Comparison of ENCODE assay signal across 12 cellular contexts in genomic region chr5:119321569-119322311, GRCh38. TPM values are rescaled to one million over a fixed set of nuclear protein-coding genes. Genes with fewer than 3 reads are reported as not detected.
DNase-seq lines count a peak whose midpoint lies in the region; ATAC-seq, FAIRE-seq and TF ChIP-seq lines count a peak whose summit lies in the region.
"Had no signal": no experiment of that assay in that cellular context is flagged by ENCODE, and none has a peak within 500 bp of the region (broad histone marks: within the 10 kb centered on the region; RNA-seq: fewer than 3 reads in every experiment).

No MANE protein-coding gene starts in this region.

- TF ChIP-seq CTCF in GM23338 (conservative IDR thresholded peaks at IDR 0.05; ENCODE audit: low read depth in 2 of 2) (no peak), keratinocyte (optimal IDR thresholded peaks at IDR 0.05 in 1 of 3, IDR thresholded peaks at IDR 0.05 in 1 of 3, conservative IDR thresholded peaks at IDR 0.05 in 1 of 3; ENCODE audit: extremely low read depth in 1 of 3, insufficient read depth in 2 of 3, low read length in 3 of 3) (no peak), tibial artery (IDR thresholded peaks at IDR 0.05) (no peak), endothelial cell (IDR thresholded peaks at IDR 0.05; ENCODE audit: unreplicated experiment) (no peak), omental fat pad (IDR thresholded peaks at IDR 0.05) (no peak)

- H3K36me3 ChIP-seq in BLaER1 treated with 17β-estradiol and CSF1 and Interleukin-3, amounts not matched to agents 10 nM and 100 nM, result peaks cover 0 to 4% (median 0%) of the 10 kb centered on the region in 11 experiments; a peak in 1 of 22 replicates
- no peaks in the 10 kb centered on the region for H3K36me3 ChIP-seq in GM23338 (ENCODE audit: insufficient read depth)
- no peaks in the 10 kb centered on the region for H3K36me3 ChIP-seq in keratinocyte (ENCODE audit: control insufficient read depth in 2 of 2, extremely low read depth in 1 of 2, insufficient read depth in 2 of 2, low read length in 2 of 2)
- H3K36me3 ChIP-seq in tibial artery, result no peaks in the 10 kb centered on the region

- H3K9me2 ChIP-seq in GM23338 (ENCODE audit: insufficient read depth), result no peaks in the 10 kb centered on the region

- H3F3A ChIP-seq in GM23338 (replicated peaks; ENCODE audit: low read depth), result no peaks in the 10 kb centered on the region

- H4K20me1 ChIP-seq in BLaER1 treated with 17β-estradiol and CSF1 and Interleukin-3, amounts not matched to agents 10 nM and 100 nM, result peaks cover 0 to 13% (median 0%) of the 10 kb centered on the region in 11 experiments; a peak in 3 of 22 replicates
- H4K20me1 ChIP-seq in GM23338 (replicated peaks; ENCODE audit: insufficient read depth) (no peaks in the 10 kb centered on the region), keratinocyte (ENCODE audit: control insufficient read depth, extremely low read depth, insufficient read depth, low read length) (no peaks in the 10 kb centered on the region)

- peak overlapping the region in 9 of 11 experiments; percentile 6 to 81 (median 19); a peak in 14 of 22 replicates for H3K4me2 ChIP-seq in BLaER1 treated with 17β-estradiol and CSF1 and Interleukin-3, amounts not matched to agents 10 nM and 100 nM
- H3K4me2 ChIP-seq in GM23338, result peak overlapping the region; percentile 23; the same call in 1 of the 2 replicates
- peak overlapping the region; percentile 82 for H3K4me2 ChIP-seq in keratinocyte (ENCODE audit: control insufficient read depth, extremely low read depth, insufficient read depth, low read depth, low read length)

- H3K36me3 Mint-ChIP-seq in GM23338 (ENCODE audit: low read depth) (no peaks in the 10 kb centered on the region; the same call in 2 of the 3 replicates), endothelial cell (ENCODE audit: low read depth, unreplicated experiment) (peaks cover 4% of the 10 kb centered on the region)
- H3K36me3 Mint-ChIP-seq in activated CD4-positive, alpha-beta memory T cell treated with anti-CD3 and anti-CD28 coated beads for 36 hours, result peaks cover 2% of the 10 kb centered on the region

- H3K79me2 ChIP-seq in GM23338 (replicated peaks; ENCODE audit: insufficient read depth), result no peaks in the 10 kb centered on the region
- peaks cover 11% of the 10 kb centered on the region for H3K79me2 ChIP-seq in keratinocyte (ENCODE audit: control insufficient read depth, insufficient read depth, low read length)

- H3K4me1 ChIP-seq in BLaER1 treated with 17β-estradiol and CSF1 and Interleukin-3, amounts not matched to agents 10 nM and 100 nM, result peaks cover 73 to 97% (median 86%) of the 10 kb centered on the region in 10 experiments
- peaks cover 25% of the 10 kb centered on the region for H3K4me1 ChIP-seq in GM23338 (ENCODE audit: insufficient read depth)
- peaks cover 42% of the 10 kb centered on the region for H3K4me1 ChIP-seq in keratinocyte (ENCODE audit: control insufficient read depth, extremely low read depth, insufficient read depth, low read length)
- peaks cover 0 to 39% (median 19%) of the 10 kb centered on the region in 4 donors for H3K4me1 ChIP-seq in tibial artery
- H3K4me1 ChIP-seq: psoas muscle had no signal

- H3K27me3 Mint-ChIP-seq in GM23338 (ENCODE audit: insufficient read depth, low read depth, poor library complexity) (peaks cover 5% of the 10 kb centered on the region), endothelial cell (ENCODE audit: unreplicated experiment) (peaks cover 5% of the 10 kb centered on the region)
- H3K27me3 Mint-ChIP-seq in activated CD4-positive, alpha-beta memory T cell treated with anti-CD3 and anti-CD28 coated beads for 36 hours, result no peaks in the 10 kb centered on the region

- FAIRE-seq in keratinocyte (lab: Jason Lieb, UNC), result no peak

- dilution Hi-C loops in keratinocyte (cut with MboI; ENCODE audit: extremely low pct_ligation_motif_present, low sequenced_read_pairs), result no loop called here

- no peaks in the 10 kb centered on the region for H3K9me3 ChIP-seq in BLaER1 treated with 17β-estradiol and CSF1 and Interleukin-3, amounts not matched to agents 10 nM and 100 nM (replicated peaks in 1 of 11)
- no peaks in the 10 kb centered on the region for H3K9me3 ChIP-seq in keratinocyte (ENCODE audit: control insufficient read depth, low read depth, low read length)
- H3K9me3 ChIP-seq in tibial artery, result no peaks in the 10 kb centered on the region
- H3K9me3 ChIP-seq: psoas muscle had no signal

- H3K4me3 ChIP-seq in BLaER1 treated with 17β-estradiol and CSF1 and Interleukin-3, amounts not matched to agents 10 nM and 100 nM, result no peak overlapping the region
- H3K4me3 ChIP-seq in GM23338 (no peak overlapping the region), keratinocyte (ENCODE audit: control insufficient read depth in 2 of 3, extremely low read depth in 1 of 3, insufficient read depth in 2 of 3, low read depth in 1 of 3, low read length in 3 of 3) (no peak overlapping the region), tibial artery (no peak overlapping the region)
- H3K4me3 ChIP-seq: psoas muscle had no signal

- no peaks in the 10 kb centered on the region for H3K27me3 ChIP-seq in BLaER1 treated with 17β-estradiol and CSF1 and Interleukin-3, amounts not matched to agents 10 nM and 100 nM
- H3K27me3 ChIP-seq in GM23338 (ENCODE audit: insufficient read depth) (no peaks in the 10 kb centered on the region), keratinocyte (ENCODE audit: control insufficient read depth, extremely low read depth, insufficient read depth, low read length) (no peaks in the 10 kb centered on the region), tibial artery (no peaks in the 10 kb centered on the region)

- DNase-seq in GM23338 (ENCODE audit: low spot score) (no peak), keratinocyte (ENCODE audit: low read depth, low spot score) (no peak), tibial artery (no peak), endothelial cell (ENCODE audit: low spot score) (no peak), omental fat pad (ENCODE audit: low spot score) (no peak), NCI-H345 treated with DMSO at 0.1 percent for 48 hours (lab: John Stamatoyannopoulos, UW; ENCODE audit: unreplicated experiment) (no peak)
- no peak for DNase-seq in activated CD4-positive, alpha-beta memory T cell treated with anti-CD3 and anti-CD28 coated beads for 36 hours
- DNase-seq: NCI-H1417; psoas muscle; stimulated activated CD4-positive, alpha-beta T cell treated with anti-CD3 and anti-CD28 coated beads, Interleukin-2, amount 100 ng/mL, for 48 hours had no signal

- H3K4me1 Mint-ChIP-seq in GM23338 (peaks cover 35% of the 10 kb centered on the region), endothelial cell (ENCODE audit: unreplicated experiment) (peaks cover 8% of the 10 kb centered on the region)
- peaks cover 92% of the 10 kb centered on the region for H3K4me1 Mint-ChIP-seq in activated CD4-positive, alpha-beta memory T cell treated with anti-CD3 and anti-CD28 coated beads for 36 hours (ENCODE audit: low read depth)

- intact Hi-C loops in activated CD4-positive, alpha-beta memory T cell treated with anti-CD3 and anti-CD28 coated beads for 36 hours (cut with micrococcal nuclease), result no loop called here
- intact Hi-C loops in tibial artery (cut with DNase I; ENCODE audit: low total_unique reads), result no loop called here

- H2AFZ ChIP-seq in GM23338 (no peak overlapping the region), keratinocyte (ENCODE audit: control insufficient read depth, low read length) (no peak overlapping the region)

- H3K9ac ChIP-seq in BLaER1 treated with 17β-estradiol and CSF1 and Interleukin-3, amounts not matched to agents 10 nM and 100 nM, result no peak overlapping the region
- H3K9ac ChIP-seq in keratinocyte (ENCODE audit: control insufficient read depth, extremely low read depth, insufficient read depth, low read length), result peak overlapping the region; percentile 24

- ATAC-seq in GM23338, result no peak; the same call in 2 of the 3 replicates
- ATAC-seq in omental fat pad (ENCODE audit: low FRiP score), result no peak
- ATAC-seq: esophagus mucosa, psoas muscle had no signal

- CTCF ChIA-PET in activated CD4-positive, alpha-beta memory T cell treated with anti-CD3 and anti-CD28 coated beads for 36 hours (lab: Charles Lee), result interaction anchor here (0.8 to 3.0 kb wide), 6 partner anchors 11 to 91 kb away, joined by 3 to 11 read pairs (median 4); no protein-coding TSS in a partner anchor

- H3K27ac Mint-ChIP-seq in GM23338 (no peak overlapping the region), endothelial cell (ENCODE audit: unreplicated experiment) (no peak overlapping the region)
- peak overlapping the region; percentile 94 for H3K27ac Mint-ChIP-seq in activated CD4-positive, alpha-beta memory T cell treated with anti-CD3 and anti-CD28 coated beads for 36 hours

- H3K9me3 Mint-ChIP-seq in GM23338, result no peaks in the 10 kb centered on the region
- no peaks in the 10 kb centered on the region for H3K9me3 Mint-ChIP-seq in activated CD4-positive, alpha-beta memory T cell treated with anti-CD3 and anti-CD28 coated beads for 36 hours
- H3K9me3 Mint-ChIP-seq in endothelial cell (ENCODE audit: unreplicated experiment), result no peaks in the 10 kb centered on the region

- H3K27ac ChIP-seq in BLaER1 treated with 17β-estradiol and CSF1 and Interleukin-3, amounts not matched to agents 10 nM and 100 nM, result peak overlapping the region in 3 of 11 experiments; percentile 0 to 15 (median 1); a peak in 2 of 22 replicates
- H3K27ac ChIP-seq in GM23338 (ENCODE audit: low read depth), result no peak overlapping the region; the same call in 1 of the 2 replicates
- H3K27ac ChIP-seq in keratinocyte (ENCODE audit: control insufficient read depth, insufficient read depth, low read length), result peak overlapping the region; percentile 96
- peak overlapping the region in 1 of 2 donors; percentile 75 for H3K27ac ChIP-seq in tibial artery
- H3K27ac ChIP-seq: psoas muscle had no signal

- H3K4me3 Mint-ChIP-seq in GM23338 (no peak overlapping the region), endothelial cell (ENCODE audit: unreplicated experiment) (no peak overlapping the region)
- H3K4me3 Mint-ChIP-seq in activated CD4-positive, alpha-beta memory T cell treated with anti-CD3 and anti-CD28 coated beads for 36 hours, result peak overlapping the region; percentile 68

- POLR2A ChIA-PET in activated CD4-positive, alpha-beta memory T cell treated with anti-CD3 and anti-CD28 coated beads for 36 hours (lab: Charles Lee), result interaction anchor here (0.6 kb wide), 1 partner anchor 38 kb away, joined by 5 read pairs; no protein-coding TSS in a partner anchor

- H3K9me1 ChIP-seq in keratinocyte (ENCODE audit: control insufficient read depth, extremely low read depth, insufficient read depth, low read length), result no peaks in the 10 kb centered on the region

RNA-seq across cellular contexts. Expression of gene TNFAIP8, which starts 34.1 kb away (rescaled TPM):
- total RNA-seq in GM23338 (2014; rRNA removed; shearing (Covaris generic)), result 29.2 and 30.1 TPM in 2 replicates
- polyA plus RNA-seq in GM23338 (2016; fragmentation: Nextera tagmentation; extraction: Ambion mirVana) (10.6 and 12.8 TPM in 2 replicates), keratinocyte (12.5 to 20.8 TPM (median 15.6 TPM) in 3 replicates)
- total RNA-seq in activated CD4-positive, alpha-beta memory T cell treated with anti-CD3 and anti-CD28 coated beads for 36 hours, result 100 to 1,000 TPM; 153 to 159 TPM
- 35.7 TPM for polyA plus RNA-seq in keratinocyte (2011; ENCODE audit: low read depth)
- 9.4 and 14.7 TPM in 2 replicates for polyA plus RNA-seq in keratinocyte (2011; cell fraction: cytosol; rRNA removed)
- polyA plus RNA-seq in keratinocyte (2011; cell fraction: nucleus; rRNA removed), result 12.1 and 15.3 TPM in 2 replicates
- polyA plus RNA-seq in keratinocyte (2012; ENCODE audit: low replicate concordance), result 10.3 and 27.0 TPM in 2 replicates
- 0.23 to 15.2 TPM (median 7.0 TPM) in 3 replicates for polyA minus RNA-seq in keratinocyte
- 9.6 TPM for polyA minus RNA-seq in keratinocyte (2011; cell fraction: cytosol; rRNA and poly(A)+ RNA removed)
- 7.2 and 13.7 TPM in 2 replicates for polyA minus RNA-seq in keratinocyte (2011; cell fraction: nucleus; rRNA and poly(A)+ RNA removed)
- total RNA-seq in endothelial cell (ENCODE audit: unreplicated experiment) (7.9 TPM), omental fat pad (100 to 1,000 TPM in 1 of 4 donors, 10 to 100 TPM in 3; 24.4 to 106 (median 75.0) TPM)

Comparison
In these comparisons a context has a peak if more than half of its experiments do, and no peak if none do; other contexts are left out.
1. H3K4me2 ChIP-seq: peak in every context shown above with its lines; median percentile 82 in keratinocyte; 23 in GM23338; 19 in BLaER1 treated with 17β-estradiol and CSF1 and Interleukin-3, amounts not matched to agents 10 nM and 100 nM.